In genomic region chr1:10835423-10836421, GRCh38 we compare ENCODE assay signal across 8 cellular contexts. TPM values are rescaled to one million over a fixed set of nuclear protein-coding genes. Genes with fewer than 3 reads are reported as not detected.
DNase-seq lines count a peak whose midpoint lies in the region; ATAC-seq and TF ChIP-seq lines count a peak whose summit lies in the region.

No MANE protein-coding gene starts in this region.

- H3K27ac ChIP-seq in VCaP: peak overlapping the region; percentile 65
- no peak overlapping the region for H3K27ac ChIP-seq in esophagus squamous epithelium

- intact Hi-C loops in esophagus squamous epithelium (cut with DNase I): no loop called here

- 30 to 61% methylated on average over 3 of the region's 44 CpGs for WGBS in esophagus squamous epithelium, 2 donors

- H3K4me1 ChIP-seq in esophagus squamous epithelium: peaks cover 0 to 39% (median 15%) of the 10 kb centered on the region in 3 donors

- no peak for ATAC-seq in HG03025 (IDR thresholded peaks at IDR 0.05; ENCODE audit: low FRiP score, unreplicated experiment)
- ATAC-seq in HG02623 (IDR thresholded peaks at IDR 0.05; ENCODE audit: unreplicated experiment): no peak

- TF ChIP-seq POLR2A in esophagus squamous epithelium (IDR thresholded peaks at IDR 0.05): no peak

- H3K4me3 ChIP-seq in esophagus squamous epithelium: peak overlapping the region in 1 of 4 donors; percentile 26

- no peaks in the 10 kb centered on the region for H3K9me3 ChIP-seq in esophagus squamous epithelium

- TF ChIP-seq CTCF in VCaP (conservative IDR thresholded peaks at IDR 0.05) (peak; percentile 46), esophagus squamous epithelium (IDR thresholded peaks at IDR 0.05) (no peak)

- H3K27me3 ChIP-seq in esophagus squamous epithelium: peaks cover 0 to 47% (median 0%) of the 10 kb centered on the region in 4 donors

- no peaks in the 10 kb centered on the region for H3K36me3 ChIP-seq in esophagus squamous epithelium

- DNase-seq in DMS53 treated with DMSO at 0.1 percent for 48 hours (lab: John Stamatoyannopoulos, UW; ENCODE audit: unreplicated experiment): peak; percentile 65
- peak; percentile 85 for DNase-seq in NCI-H1417 treated with DMSO at 0.1 percent for 48 hours (lab: John Stamatoyannopoulos, UW)
- DNase-seq in islet precursor cell: peak; percentile 95
- no peak for DNase-seq in HCEC 1CT
- DNase-seq in esophagus squamous epithelium (lab: John Stamatoyannopoulos, UW): no peak

RNA-seq across cellular contexts. Expression of gene CASZ1, which starts 39.3 kb away (rescaled TPM):
- total RNA-seq in esophagus squamous epithelium: 10 to 100 TPM; 13.1 to 33.7 (median 20.9) TPM

Comparison
In these comparisons a context has a peak if more than half of its experiments do, and no peak if none do; other contexts are left out.
1. DNase-seq: peak in DMS53 treated with DMSO at 0.1 percent for 48 hours (single experiment), NCI-H1417 treated with DMSO at 0.1 percent for 48 hours (single experiment) and islet precursor cell (single experiment); none in HCEC 1CT (single experiment) and esophagus squamous epithelium (single experiment).